Comparison of ENCODE assay signal across 8 cellular contexts in the genomic region with DNA sequence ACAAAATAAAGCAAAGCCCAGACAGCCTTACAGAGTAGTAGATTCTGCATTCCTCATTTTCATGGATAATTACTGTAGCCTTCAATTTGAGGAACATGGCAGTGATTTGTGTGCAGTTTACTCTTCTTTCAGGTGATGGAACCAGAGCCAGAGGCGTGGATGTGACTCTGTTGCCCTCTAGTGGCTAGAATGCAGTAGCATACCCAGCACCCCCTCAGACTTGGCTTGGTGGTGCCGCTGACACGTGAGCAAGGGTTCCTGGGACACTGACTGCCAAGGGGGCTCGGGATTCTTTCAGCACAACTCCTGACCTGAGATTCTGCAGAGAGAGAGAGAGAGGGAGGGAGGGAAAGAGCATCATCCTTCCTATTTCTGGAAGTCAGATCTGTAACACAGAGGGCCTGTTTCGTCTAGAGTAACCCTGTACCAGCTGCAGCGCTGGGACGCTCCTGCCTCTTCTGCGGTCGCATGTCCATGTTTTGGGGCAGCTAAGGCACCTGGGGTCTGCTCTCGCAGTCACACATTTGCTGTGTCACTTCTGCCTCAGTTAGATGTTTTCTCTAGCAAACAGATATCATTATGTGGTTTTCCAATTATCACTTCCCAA.
DNase-seq lines count a peak whose midpoint lies in the region; ATAC-seq, FAIRE-seq and TF ChIP-seq lines count a peak whose summit lies in the region.

No MANE protein-coding gene starts in this region.

- peak overlapping the region; percentile 30 for H3K27ac Mint-ChIP-seq in neural crest cell (ENCODE audit: unreplicated experiment)

- peak; percentile 94 for ATAC-seq in GM19397 (IDR thresholded peaks at IDR 0.05; ENCODE audit: unreplicated experiment)
- ATAC-seq in HG03457 (IDR thresholded peaks at IDR 0.05; ENCODE audit: unreplicated experiment): peak; percentile 86

- no peak for FAIRE-seq in D721Med (lab: Jason Lieb, UNC)
- FAIRE-seq in urothelium cell line (lab: Jason Lieb, UNC): peak; percentile 86

- H3K9me3 Mint-ChIP-seq in neural crest cell: no peaks in the 10 kb centered on the region

- H3K4me3 Mint-ChIP-seq in neural crest cell: no peak overlapping the region

- TF ChIP-seq CTCF in D721Med (IDR thresholded peaks at IDR 0.05; ENCODE audit: insufficient read depth, missing control alignments) (peak; percentile 94), neural crest cell (conservative IDR thresholded peaks at IDR 0.05) (peak; percentile 89)

- H3K4me1 Mint-ChIP-seq in neural crest cell: peaks cover 11% of the 10 kb centered on the region

- no peaks in the 10 kb centered on the region for H3K27me3 Mint-ChIP-seq in neural crest cell (ENCODE audit: low read depth)

- DNase-seq in D721Med (ENCODE audit: insufficient read length, low spot score) (peak; percentile 31), NCI-H82 (lab: John Stamatoyannopoulos, UW) (peak; percentile 78), activated T-cell treated with anti-CD3 and anti-CD28 coated beads for 4 hours (peak; percentile 9), fibroblast of the conjunctiva (ENCODE audit: low read depth) (peak; percentile 20), neural crest cell (ENCODE audit: low read depth, low spot score) (peak; percentile 50), urothelium cell line (ENCODE audit: low spot score) (peak; percentile 81)

- H3K36me3 Mint-ChIP-seq in neural crest cell (ENCODE audit: low read depth): no peaks in the 10 kb centered on the region

Comparison
In these comparisons a context has a peak if more than half of its experiments do, and no peak if none do; other contexts are left out.
1. Peak in every context shown above with its lines: DNase-seq and ATAC-seq.
2. DNase-seq: peak in every context shown above with its lines; median percentile 81 in urothelium cell line; 78 in NCI-H82; 50 in neural crest cell; 31 in D721Med; 20 in fibroblast of the conjunctiva; 9 in activated T-cell treated with anti-CD3 and anti-CD28 coated beads for 4 hours.